ENCODE assay signal across 1 cellular context in genomic region chr14:74522740-74523139, GRCh38.
TF ChIP-seq lines count a peak whose summit lies in the region.

No MANE protein-coding gene starts in this region.

TF ChIP-seq in H1, 55 proteins besides CTCF, POLR2A, EP300 and RAD21:
- no peak for TF ChIP-seq RNF2 (IDR thresholded peaks at IDR 0.05; ENCODE audit: borderline replicate concordance, low read depth, low read length, missing control alignments, poor library complexity, severe bottlenecking)
- no peak for TF ChIP-seq MAX (IDR thresholded peaks at IDR 0.05)
- no peak for TF ChIP-seq RFX5 (IDR thresholded peaks at IDR 0.05; ENCODE audit: borderline replicate concordance, low read depth, low read length)
- no peak for TF ChIP-seq POLR2AphosphoS5 (IDR thresholded peaks at IDR 0.05; ENCODE audit: low read depth, low read length)
- TF ChIP-seq RBBP5 (IDR thresholded peaks at IDR 0.05; ENCODE audit: borderline replicate concordance, low read depth, low read length): no peak
- TF ChIP-seq NRF1 (IDR thresholded peaks at IDR 0.05; ENCODE audit: low read depth, low read length): no peak
- no peak for TF ChIP-seq SP2 (IDR thresholded peaks at IDR 0.05; ENCODE audit: low read length)
- no peak for TF ChIP-seq CTBP2 (IDR thresholded peaks at IDR 0.05; ENCODE audit: borderline replicate concordance, insufficient read depth, insufficient read length, low read length)
- no peak for TF ChIP-seq USF2 (IDR thresholded peaks at IDR 0.05; ENCODE audit: low read length)
- TF ChIP-seq PHF8 (conservative IDR thresholded peaks at IDR 0.05; ENCODE audit: low read depth, low read length): no peak
- TF ChIP-seq SP1 (IDR thresholded peaks at IDR 0.05; ENCODE audit: low read depth, low read length): no peak
- no peak for TF ChIP-seq E2F6 (IDR thresholded peaks at IDR 0.05)
- TF ChIP-seq CREB1 (IDR thresholded peaks at IDR 0.05): no peak
- no peak for TF ChIP-seq RXRA (IDR thresholded peaks at IDR 0.05; ENCODE audit: insufficient read depth, low read depth, low read length)
- TF ChIP-seq KDM4A (IDR thresholded peaks at IDR 0.05; ENCODE audit: low read depth, low read length, severe bottlenecking): no peak
- TF ChIP-seq CHD1 (IDR thresholded peaks at IDR 0.05; ENCODE audit: low read depth, low read length): no peak
- no peak for TF ChIP-seq POU5F1 (IDR thresholded peaks at IDR 0.05; ENCODE audit: low read depth, low read length)
- no peak for TF ChIP-seq CHD2 (IDR thresholded peaks at IDR 0.05; ENCODE audit: low read length)
- TF ChIP-seq EGR1 (IDR thresholded peaks at IDR 0.05; ENCODE audit: borderline replicate concordance, low read depth, low read length): no peak
- no peak for TF ChIP-seq KDM1A (IDR thresholded peaks at IDR 0.05; ENCODE audit: borderline replicate concordance, low read length)
